In the genomic region with DNA sequence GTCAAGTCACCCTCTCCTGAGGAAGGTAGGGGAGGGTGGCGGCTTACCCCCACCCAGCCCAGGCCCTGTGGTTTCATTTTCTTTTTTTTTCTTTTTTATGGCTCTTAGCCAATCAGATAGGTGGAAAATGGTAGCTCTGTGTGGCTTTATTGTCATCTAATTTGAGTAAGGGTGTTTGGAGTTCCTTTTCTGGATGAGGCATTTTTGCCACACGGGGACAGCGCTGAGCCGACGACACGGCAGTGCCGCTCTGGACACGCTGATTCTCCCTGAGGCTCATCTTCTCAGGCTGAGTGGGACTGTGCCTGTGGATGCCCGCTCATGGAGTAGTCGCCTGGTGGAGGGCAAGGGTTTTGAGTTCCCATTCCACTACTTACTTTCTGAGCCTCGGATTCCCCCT, we compare ENCODE assay signal across 11 cellular contexts. TPM values are rescaled to one million over a fixed set of nuclear protein-coding genes. Genes with fewer than 3 reads are reported as not detected.
DNase-seq lines count a peak whose midpoint lies in the region; ATAC-seq and TF ChIP-seq lines count a peak whose summit lies in the region.
"Had no signal": no experiment of that assay in that cellular context is flagged by ENCODE, and none has a peak within 500 bp of the region (broad histone marks: within the 10 kb centered on the region; RNA-seq: fewer than 3 reads in every experiment).

No MANE protein-coding gene starts in this region.

- H3K27me3 Mint-ChIP-seq in Caco-2 (ENCODE audit: insufficient read depth, unreplicated experiment) = peaks cover 14% of the 10 kb centered on the region
- peaks cover 19% of the 10 kb centered on the region for H3K27me3 Mint-ChIP-seq in neural progenitor cell (ENCODE audit: insufficient read depth, low read depth)
- H3K27me3 Mint-ChIP-seq in naive thymus-derived CD8-positive, alpha-beta T cell = peaks cover 15 to 71% (median 34%) of the 10 kb centered on the region in 5 donors

- H3K9me3 Mint-ChIP-seq in Caco-2 (ENCODE audit: unreplicated experiment) (peaks cover 8% of the 10 kb centered on the region), neural progenitor cell (peaks cover 2% of the 10 kb centered on the region)
- H3K9me3 Mint-ChIP-seq in naive thymus-derived CD8-positive, alpha-beta T cell = no peaks in the 10 kb centered on the region

- no peaks in the 10 kb centered on the region for H3K36me3 Mint-ChIP-seq in Caco-2 (ENCODE audit: insufficient read depth, unreplicated experiment)
- H3K36me3 Mint-ChIP-seq in neural progenitor cell = no peaks in the 10 kb centered on the region
- H3K36me3 Mint-ChIP-seq in naive thymus-derived CD8-positive, alpha-beta T cell = no peaks in the 10 kb centered on the region

- H3K27ac Mint-ChIP-seq in Caco-2 (ENCODE audit: unreplicated experiment) (no peak overlapping the region), neural progenitor cell (no peak overlapping the region)
- H3K27ac Mint-ChIP-seq in naive thymus-derived CD8-positive, alpha-beta T cell = no peak overlapping the region

- peak; percentile 31 to 52 for TF ChIP-seq CTCF in Caco-2 (IDR thresholded peaks at IDR 0.05; ENCODE audit: insufficient read depth in 1 of 2, low read depth in 1 of 2, low read length in 1 of 2, severe bottlenecking in 1 of 2, unreplicated experiment in 1 of 2)
- TF ChIP-seq CTCF in astrocyte of the spinal cord (IDR thresholded peaks at IDR 0.05; ENCODE audit: low read depth, low read length) = peak; percentile 11
- peak; percentile 44 for TF ChIP-seq CTCF in neural progenitor cell (IDR thresholded peaks at IDR 0.05)
- no peak for TF ChIP-seq CTCF in GM10248 (IDR thresholded peaks at IDR 0.05; ENCODE audit: control extremely low read depth, extremely low read depth, low read depth, missing control alignments)

- CTCF ChIA-PET in Caco-2 (lab: Charles Lee) = interaction anchor here (0.6 to 1.1 kb wide), 5 partner anchors 14 to 221 kb away, joined by 3 to 10 read pairs (median 4); a partner anchor contains a TSS
- CTCF ChIA-PET in GM10248 (lab: Yijun Ruan, JAX) = interaction anchor here (7.2 kb wide), 1 partner anchor 137 kb away, joined by 231 read pairs; no protein-coding TSS in a partner anchor

- no peak overlapping the region for H3K9ac ChIP-seq in neural progenitor cell

- H3K4me3 ChIP-seq in Caco-2 (ENCODE audit: low read depth, low read length) = no peak overlapping the region
- no peak overlapping the region for H3K4me3 ChIP-seq in astrocyte of the spinal cord (ENCODE audit: low read depth, low read length)
- H3K4me3 ChIP-seq in neural progenitor cell = no peak overlapping the region
- H3K4me3 ChIP-seq: pancreas had no signal

- no peak overlapping the region for H3K4me2 ChIP-seq in neural progenitor cell

- H3K4me1 ChIP-seq in Caco-2 = no peaks in the 10 kb centered on the region
- H3K4me1 ChIP-seq in neural progenitor cell = no peaks in the 10 kb centered on the region
- H3K4me1 ChIP-seq: pancreas had no signal

- in situ Hi-C loops in astrocyte of the spinal cord (cut with HindIII; ENCODE audit: low sequenced_read_pairs) = no loop called here

- H3K4me1 Mint-ChIP-seq in Caco-2 (ENCODE audit: low read depth, unreplicated experiment) (no peaks in the 10 kb centered on the region), neural progenitor cell (no peaks in the 10 kb centered on the region)
- H3K4me1 Mint-ChIP-seq in naive thymus-derived CD8-positive, alpha-beta T cell = peaks cover 1 to 6% (median 2%) of the 10 kb centered on the region in 4 donors

- no peak for ATAC-seq in naive thymus-derived CD8-positive, alpha-beta T cell
- ATAC-seq: pancreas had no signal

- no peaks in the 10 kb centered on the region for H3K9me3 ChIP-seq in Caco-2
- H3K9me3 ChIP-seq in neural progenitor cell (ENCODE audit: low read depth) = no peaks in the 10 kb centered on the region
- H3K9me3 ChIP-seq: pancreas had no signal

- H3K27me3 ChIP-seq in Caco-2 (replicated peaks; ENCODE audit: control insufficient read depth, insufficient read depth, low read length) = no peaks in the 10 kb centered on the region
- H3K27me3 ChIP-seq in neural progenitor cell = no peaks in the 10 kb centered on the region

- H3F3A ChIP-seq in neural progenitor cell (ENCODE audit: low read depth) = no peaks in the 10 kb centered on the region

- DNase-seq in Caco-2 (peak in 1 of 2 experiments; percentile 46), HuH-7 (ENCODE audit: low spot score) (peak; percentile 50), astrocyte of the spinal cord (ENCODE audit: low read depth, low spot score) (no peak), neural progenitor cell (ENCODE audit: low spot score) (peak; percentile 43), NCI-H1048 (lab: John Stamatoyannopoulos, UW) (no peak), GM10248 (ENCODE audit: extremely low spot score) (no peak)
- no peak for DNase-seq in naive thymus-derived CD8-positive, alpha-beta T cell
- DNase-seq in activated effector memory CD4-positive, alpha-beta T cell treated with anti-CD3 and anti-CD28 coated beads, Interleukin-2, amount 50 U/mL, for 16 hours = no peak
- DNase-seq: MV-4-11, pancreas had no signal

- H2AFZ ChIP-seq in neural progenitor cell (replicated peaks) = no peak overlapping the region

- no TSS peak for BruUV-seq in Caco-2 (replicated peaks; lab: Mats Ljungman, UMichigan)

- intact Hi-C loops in Caco-2 (cut with micrococcal nuclease; ENCODE audit: unreplicated experiment) = loop anchor here (10.0 kb wide), 2 partner anchors 79 to 261 kb away; no protein-coding TSS in a partner anchor

- POLR2A ChIA-PET in Caco-2 (lab: Charles Lee) (no interaction called here), GM10248 (lab: Yijun Ruan, JAX) (no interaction called here)
- POLR2A ChIA-PET in naive thymus-derived CD8-positive, alpha-beta T cell (lab: Charles Lee) = no interaction called here

- no peak overlapping the region for H3K4me3 Mint-ChIP-seq in Caco-2 (ENCODE audit: unreplicated experiment)
- no peak overlapping the region for H3K4me3 Mint-ChIP-seq in neural progenitor cell
- no peak overlapping the region for H3K4me3 Mint-ChIP-seq in naive thymus-derived CD8-positive, alpha-beta T cell

- H4K20me1 ChIP-seq in neural progenitor cell (ENCODE audit: low read depth) = no peaks in the 10 kb centered on the region

- H3K27ac ChIP-seq in neural progenitor cell = no peak overlapping the region
- H3K27ac ChIP-seq: pancreas had no signal

- no peaks in the 10 kb centered on the region for H3K79me2 ChIP-seq in neural progenitor cell (ENCODE audit: low read depth)

- H3K36me3 ChIP-seq in Caco-2 (ENCODE audit: control insufficient read depth, insufficient read depth, low read length) (no peaks in the 10 kb centered on the region), neural progenitor cell (no peaks in the 10 kb centered on the region)
- H3K36me3 ChIP-seq: pancreas had no signal

RNA-seq across cellular contexts. Expression of a gene that starts 37.6 kb away (rescaled TPM):
- total RNA-seq in Caco-2 (2022) (not detected in 2 replicates), neural progenitor cell (ENCODE audit: low replicate concordance) (0.06 and 0.19 TPM in 2 replicates)
- total RNA-seq in naive thymus-derived CD8-positive, alpha-beta T cell = not detected
- polyA plus RNA-seq in naive thymus-derived CD8-positive, alpha-beta T cell = not detected
- total RNA-seq: T-helper 1 cell treated with Interleukin-12 subunit alpha and Interleukin-12 subunit beta and Interleukin-4 antibody, amounts not matched to agents 30 ng/mL and 1 ng/mL, for 36 hours had no signal

RNA-seq across cellular contexts. Expression of a gene that starts 48.4 kb away (rescaled TPM):
- total RNA-seq in Caco-2 (2022) (0.26 and 0.41 TPM in 2 replicates), neural progenitor cell (ENCODE audit: low replicate concordance) (0.26 and 1.0 TPM in 2 replicates)
- under 1 TPM; 0.44 to 0.70 TPM for total RNA-seq in naive thymus-derived CD8-positive, alpha-beta T cell
- not detected for polyA plus RNA-seq in naive thymus-derived CD8-positive, alpha-beta T cell
- total RNA-seq: T-helper 1 cell treated with Interleukin-12 subunit alpha and Interleukin-12 subunit beta and Interleukin-4 antibody, amounts not matched to agents 30 ng/mL and 1 ng/mL, for 36 hours had no signal

Comparison
In these comparisons a context has a peak if more than half of its experiments do, and no peak if none do; other contexts are left out.
1. DNase-seq: peak in HuH-7 (single experiment) and neural progenitor cell (single experiment); none in astrocyte of the spinal cord (single experiment), naive thymus-derived CD8-positive, alpha-beta T cell (0 of 10), activated effector memory CD4-positive, alpha-beta T cell treated with anti-CD3 and anti-CD28 coated beads, Interleukin-2, amount 50 U/mL, for 16 hours (single experiment), NCI-H1048 (single experiment) and GM10248 (single experiment).